ENCODE assay signal across 1 cellular context in the genomic region with DNA sequence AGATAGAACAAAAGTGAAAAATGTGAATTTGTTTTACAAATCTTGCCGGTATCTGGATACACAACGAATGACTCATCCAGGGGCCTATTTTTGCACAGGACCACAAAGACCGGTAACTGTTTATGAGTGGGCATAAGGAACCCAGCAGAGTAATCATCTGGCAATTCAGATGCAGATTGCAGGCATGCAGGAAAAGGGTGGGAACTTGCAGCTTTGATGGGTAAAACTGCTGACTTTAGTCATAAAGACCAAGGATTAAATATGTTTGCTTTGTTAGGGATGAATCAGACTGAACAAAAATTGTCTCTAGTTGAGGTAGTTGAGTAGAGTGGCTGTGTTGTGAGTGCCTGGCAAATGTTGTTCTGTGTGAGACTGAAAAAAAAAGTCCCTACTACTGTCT.
TF ChIP-seq lines count a peak whose summit lies in the region.

No MANE protein-coding gene starts in this region.

TF ChIP-seq in WTC11, 78 proteins besides CTCF, POLR2A, EP300 and RAD21 (continued from another document):
- TF ChIP-seq PRRX2 (CRISPR knock-in tag; IDR thresholded peaks at IDR 0.05) (no peak), KAT7 (CRISPR knock-in tag; IDR thresholded peaks at IDR 0.05; ENCODE audit: borderline replicate concordance) (no peak), ATF3 (CRISPR knock-in tag; conservative IDR thresholded peaks at IDR 0.05) (no peak), NR1H2 (CRISPR knock-in tag; IDR thresholded peaks at IDR 0.05) (no peak)
